Comparison of ENCODE assay signal across 1 cellular context in genomic region chrX:21907250-21907649, GRCh38.
TF ChIP-seq lines count a peak whose summit lies in the region.

No MANE protein-coding gene starts in this region.

TF ChIP-seq in K562, 482 proteins besides CTCF, POLR2A, EP300 and RAD21 (continued from another document):
- TF ChIP-seq, protein P1, sequence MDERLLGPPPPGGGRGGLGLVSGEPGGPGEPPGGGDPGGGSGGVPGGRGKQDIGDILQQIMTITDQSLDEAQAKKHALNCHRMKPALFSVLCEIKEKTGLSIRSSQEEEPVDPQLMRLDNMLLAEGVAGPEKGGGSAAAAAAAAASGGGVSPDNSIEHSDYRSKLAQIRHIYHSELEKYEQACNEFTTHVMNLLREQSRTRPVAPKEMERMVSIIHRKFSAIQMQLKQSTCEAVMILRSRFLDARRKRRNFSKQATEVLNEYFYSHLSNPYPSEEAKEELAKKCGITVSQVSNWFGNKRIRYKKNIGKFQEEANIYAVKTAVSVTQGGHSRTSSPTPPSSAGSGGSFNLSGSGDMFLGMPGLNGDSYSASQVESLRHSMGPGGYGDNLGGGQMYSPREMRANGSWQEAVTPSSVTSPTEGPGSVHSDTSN (CRISPR knock-in tag; IDR thresholded peaks at IDR 0.05; ENCODE audit: low read depth), result no peak
- TF ChIP-seq, protein P1 (tag; conservative IDR thresholded peaks at IDR 0.05; ENCODE audit: low read depth), result peak; percentile 42; the same call in 1 of the 2 replicates
- TF ChIP-seq ZKSCAN8 (CRISPR knock-in tag; IDR thresholded peaks at IDR 0.05), result no peak
